In genomic region chr7:100433276-100433591, GRCh38 we compare ENCODE assay signal across 14 cellular contexts. TPM values are rescaled to one million over a fixed set of nuclear protein-coding genes. Genes with fewer than 3 reads are reported as not detected.
DNase-seq lines count a peak whose midpoint lies in the region; ATAC-seq and TF ChIP-seq lines count a peak whose summit lies in the region.
"Had no signal": no experiment of that assay in that cellular context is flagged by ENCODE, and none has a peak within 500 bp of the region (broad histone marks: within the 10 kb centered on the region; RNA-seq: fewer than 3 reads in every experiment).

No MANE protein-coding gene starts in this region.

- no peak overlapping the region for H2BK15ac ChIP-seq in mesenchymal stem cell (ENCODE audit: low read depth, poor library complexity, severe bottlenecking)

- H3K27me3 Mint-ChIP-seq in stimulated activated naive CD8-positive, alpha-beta T cell treated with anti-CD3 and anti-CD28 coated beads, Interleukin-15, Interleukin-2, amounts not matched to agents 100 ng/mL and 50 ng/mL, for 24 hours, result peaks cover 4% of the 10 kb centered on the region

- no peaks in the 10 kb centered on the region for H3K9me3 ChIP-seq in mesenchymal stem cell (ENCODE audit: control insufficient read depth, low read length)
- H3K9me3 ChIP-seq: BE2C had no signal

- H3K9me3 Mint-ChIP-seq in stimulated activated naive CD8-positive, alpha-beta T cell treated with anti-CD3 and anti-CD28 coated beads, Interleukin-15, Interleukin-2, amounts not matched to agents 100 ng/mL and 50 ng/mL, for 24 hours, result no peaks in the 10 kb centered on the region
- H3K9me3 Mint-ChIP-seq: activated T-helper 1 cell treated with anti-CD3 and anti-CD28 coated beads, Interleukin-12 subunit alpha, Interleukin-12 subunit beta, Interleukin-2, Interleukin-4 antibody, amounts not matched to agents 30 ng/mL and 10 ng/mL and 1 ng/mL, durations not matched to agents 14 hours and 24 hours and 36 hours had no signal

- peaks cover 61% of the 10 kb centered on the region for H3K4me1 Mint-ChIP-seq in stimulated activated naive CD8-positive, alpha-beta T cell treated with anti-CD3 and anti-CD28 coated beads, Interleukin-15, Interleukin-2, amounts not matched to agents 100 ng/mL and 50 ng/mL, for 24 hours (ENCODE audit: low read depth)

- H3K14ac ChIP-seq in mesenchymal stem cell (ENCODE audit: low read length in 2 of 2), result no peak overlapping the region

- no peak overlapping the region for H3K4me3 Mint-ChIP-seq in stimulated activated naive CD8-positive, alpha-beta T cell treated with anti-CD3 and anti-CD28 coated beads, Interleukin-15, Interleukin-2, amounts not matched to agents 100 ng/mL and 50 ng/mL, for 24 hours

- no peak overlapping the region for H2BK5ac ChIP-seq in mesenchymal stem cell (ENCODE audit: low read depth, low read length, poor library complexity, severe bottlenecking)

- TF ChIP-seq CTCF in VCaP (conservative IDR thresholded peaks at IDR 0.05), result no peak

- H3K27me3 ChIP-seq in mesenchymal stem cell (ENCODE audit: control insufficient read depth in 1 of 2, insufficient read depth in 1 of 2, low read length in 2 of 2) (no peaks in the 10 kb centered on the region), H7 (ENCODE audit: control insufficient read depth, insufficient read depth, low read length) (no peaks in the 10 kb centered on the region)
- H3K27me3 ChIP-seq: BE2C, cardiac muscle cell had no signal

- H2AK5ac ChIP-seq in mesenchymal stem cell (ENCODE audit: low read length, severe bottlenecking), result no peak overlapping the region

- peaks cover 40 to 45% of the 10 kb centered on the region in 2 experiments for H3K36me3 ChIP-seq in mesenchymal stem cell (ENCODE audit: control insufficient read depth in 1 of 2, insufficient read depth in 2 of 2, low read depth in 1 of 2, low read length in 2 of 2)
- peaks cover 25% of the 10 kb centered on the region for H3K36me3 ChIP-seq in H7 (replicated peaks; ENCODE audit: control insufficient read depth, insufficient read depth, low read length)

- H3K4ac ChIP-seq in mesenchymal stem cell (ENCODE audit: low read depth in 1 of 2, low read length in 2 of 2), result no peak overlapping the region

- no peak overlapping the region for H2BK12ac ChIP-seq in mesenchymal stem cell (ENCODE audit: low read length in 2 of 2)

- H3K9ac ChIP-seq in mesenchymal stem cell (ENCODE audit: low read length), result peak overlapping the region; percentile 99
- H3K9ac ChIP-seq: parathyroid adenoma had no signal

- H3K4me2 ChIP-seq in mesenchymal stem cell (ENCODE audit: low read length, poor library complexity, severe bottlenecking), result no peak overlapping the region

- H2AFZ ChIP-seq in mesenchymal stem cell (ENCODE audit: low read depth, low read length), result no peak overlapping the region
- H2AFZ ChIP-seq: parathyroid adenoma had no signal

- H3K27ac Mint-ChIP-seq in stimulated activated naive CD8-positive, alpha-beta T cell treated with anti-CD3 and anti-CD28 coated beads, Interleukin-15, Interleukin-2, amounts not matched to agents 100 ng/mL and 50 ng/mL, for 24 hours, result peak overlapping the region; percentile 87

- 85% methylated on average over 4 of the region's 4 CpGs for WGBS in mesenchymal stem cell

- H3K4me1 ChIP-seq in mesenchymal stem cell (ENCODE audit: control insufficient read depth, insufficient read depth, low read depth, low read length), result peaks cover 29% of the 10 kb centered on the region
- H3K4me1 ChIP-seq: BE2C had no signal

- H3K18ac ChIP-seq in mesenchymal stem cell (ENCODE audit: low read depth in 1 of 2, low read length in 2 of 2), result no peak overlapping the region

- no peak for ATAC-seq in stimulated activated naive CD8-positive, alpha-beta T cell treated with anti-CD3 and anti-CD28 coated beads, Interleukin-15, Interleukin-2, amounts not matched to agents 100 U/mL and 50 U/mL, for 24 hours
- ATAC-seq in HG03139 (IDR thresholded peaks at IDR 0.05; ENCODE audit: unreplicated experiment), result no peak

- no peak overlapping the region for H4K91ac ChIP-seq in mesenchymal stem cell (ENCODE audit: low read length)

- peaks cover 6% of the 10 kb centered on the region for H3K79me1 ChIP-seq in mesenchymal stem cell (replicated peaks; ENCODE audit: low read length, poor library complexity, severe bottlenecking)

- H3K4me3 ChIP-seq in mesenchymal stem cell (ENCODE audit: insufficient read depth in 1 of 2, low read depth in 1 of 2, low read length in 2 of 2), result no peak overlapping the region
- H3K4me3 ChIP-seq in H7 (ENCODE audit: insufficient read depth, low read depth, low read length), result no peak overlapping the region
- H3K4me3 ChIP-seq: cardiac muscle cell, lung had no signal

- H3K23ac ChIP-seq in mesenchymal stem cell (ENCODE audit: low read length in 2 of 2), result no peak overlapping the region

- peak overlapping the region; percentile 100 for H3K27ac ChIP-seq in VCaP
- no peak overlapping the region for H3K27ac ChIP-seq in mesenchymal stem cell (ENCODE audit: low read length, poor library complexity, severe bottlenecking)
- H3K27ac ChIP-seq: cardiac muscle cell had no signal

- H3K36me3 Mint-ChIP-seq in stimulated activated naive CD8-positive, alpha-beta T cell treated with anti-CD3 and anti-CD28 coated beads, Interleukin-15, Interleukin-2, amounts not matched to agents 100 ng/mL and 50 ng/mL, for 24 hours (ENCODE audit: low read depth), result peaks cover 51% of the 10 kb centered on the region

- no peak for DNase-seq in stimulated activated naive CD8-positive, alpha-beta T cell treated with anti-CD3 and anti-CD28 coated beads, Interleukin-15, Interleukin-2, amounts not matched to agents 100 U/mL and 50 U/mL, for 24 hours
- DNase-seq in mesenchymal stem cell, result no peak
- no peak for DNase-seq in RPMI8226
- DNase-seq in H7, result no peak
- DNase-seq in NCI-H748 treated with DMSO at 0.1 percent for 48 hours (lab: John Stamatoyannopoulos, UW), result no peak
- DNase-seq: BE2C, SIG-M5 had no signal

- H4K8ac ChIP-seq in mesenchymal stem cell (ENCODE audit: low read length), result no peak overlapping the region

- H2BK120ac ChIP-seq in mesenchymal stem cell (ENCODE audit: low read depth, low read length), result no peak overlapping the region

RNA-seq across cellular contexts. Expression of gene PPP1R35, which starts 3.1 kb away (rescaled TPM):
- 45.2 TPM for polyA plus RNA-seq in mesenchymal stem cell (2013, experiment 1 of 2)
- 47.7 TPM for polyA plus RNA-seq in mesenchymal stem cell (2013, experiment 2 of 2)
- total RNA-seq in H7 (2014; rRNA removed; shearing (Covaris generic)), result 96.6 and 97.8 TPM in 2 replicates

RNA-seq across cellular contexts. Expression of gene MEPCE, which starts 3.6 kb away (rescaled TPM):
- 17.9 TPM for polyA plus RNA-seq in mesenchymal stem cell (2013, experiment 1 of 2)
- polyA plus RNA-seq in mesenchymal stem cell (2013, experiment 2 of 2), result 17.3 TPM
- 47.1 and 50.5 TPM in 2 replicates for total RNA-seq in H7 (2014; rRNA removed; shearing (Covaris generic))

RNA-seq across cellular contexts. Expression of gene ZCWPW1, which starts 4.7 kb away (rescaled TPM):
- 1.3 TPM for polyA plus RNA-seq in mesenchymal stem cell (2013, experiment 1 of 2)
- 0.93 TPM for polyA plus RNA-seq in mesenchymal stem cell (2013, experiment 2 of 2)
- total RNA-seq in H7 (2014; rRNA removed; shearing (Covaris generic)), result 0.87 and 1.6 TPM in 2 replicates

RNA-seq across cellular contexts. Expression of gene SPACDR, which starts 30.8 kb away (rescaled TPM):
- 0.47 TPM for polyA plus RNA-seq in mesenchymal stem cell (2013, experiment 1 of 2)
- polyA plus RNA-seq in mesenchymal stem cell (2013, experiment 2 of 2), result 0.56 TPM
- total RNA-seq in H7 (2014; rRNA removed; shearing (Covaris generic)), result 0.11 and 1.1 TPM in 2 replicates

RNA-seq across cellular contexts. Expression of gene TSC22D4, which starts 45.8 kb away (rescaled TPM):
- polyA plus RNA-seq in mesenchymal stem cell (2013, experiment 1 of 2), result 47.5 TPM
- polyA plus RNA-seq in mesenchymal stem cell (2013, experiment 2 of 2), result 47.0 TPM
- total RNA-seq in H7 (2014; rRNA removed; shearing (Covaris generic)), result 31.5 and 35.8 TPM in 2 replicates
